Comparison of ENCODE assay signal across 9 cellular contexts in genomic region chr16:11099672-11100195, GRCh38.
A peak's percentile ranks its signal among the peaks of the same experiment; 100 is the strongest.
DNase-seq lines count a peak whose midpoint lies in the region; ATAC-seq and TF ChIP-seq lines count a peak whose summit lies in the region.
"Had no signal": no experiment of that assay in that cellular context is flagged by ENCODE, and none has a peak within 500 bp of the region (broad histone marks: within the 10 kb centered on the region; RNA-seq: fewer than 3 reads in every experiment).

No MANE protein-coding gene starts in this region.

- peaks cover 21% of the 10 kb centered on the region for H3K36me3 Mint-ChIP-seq in CD4-positive, CD25-positive, alpha-beta regulatory T cell
- H3K36me3 Mint-ChIP-seq in H9 (ENCODE audit: insufficient read depth in 1 of 3, low read depth in 3 of 3), result no peaks in the 10 kb centered on the region
- H3K36me3 Mint-ChIP-seq in activated CD8-positive, alpha-beta T cell treated with anti-CD3 and anti-CD28 coated beads, Interleukin-2, amount 10 ng/mL, durations not matched to agents 7 days and 5 days (ENCODE audit: low read depth), result peaks cover 48% of the 10 kb centered on the region

- H3K79me2 ChIP-seq in H9 (ENCODE audit: insufficient read depth, low read length), result no peaks in the 10 kb centered on the region

- H3K27ac Mint-ChIP-seq in CD4-positive, CD25-positive, alpha-beta regulatory T cell, result peak overlapping the region; percentile 81 to 93 (median 91)
- peak overlapping the region; percentile 37 to 93 (median 78); a peak in 4 of 7 replicates for H3K27ac Mint-ChIP-seq in H9
- peak overlapping the region; percentile 93 for H3K27ac Mint-ChIP-seq in activated CD8-positive, alpha-beta T cell treated with anti-CD3 and anti-CD28 coated beads, Interleukin-2, amount 10 ng/mL, durations not matched to agents 7 days and 5 days

- no peaks in the 10 kb centered on the region for H3K23me2 ChIP-seq in H9 (ENCODE audit: insufficient read length, low read depth, low read length, poor library complexity, severe bottlenecking)

- H3K4me1 ChIP-seq in CD4-positive, CD25-positive, alpha-beta regulatory T cell (ENCODE audit: control insufficient read depth, insufficient read depth, low read length, poor library complexity, severe bottlenecking), result peaks cover 22% of the 10 kb centered on the region
- H3K4me1 ChIP-seq in H9 (ENCODE audit: insufficient read depth, low read length), result no peaks in the 10 kb centered on the region; the same call in 1 of the 2 replicates
- peaks cover 18 to 31% of the 10 kb centered on the region in 2 donors for H3K4me1 ChIP-seq in mucosa of rectum (ENCODE audit: control insufficient read depth in 2 of 2, insufficient read depth in 2 of 2, low read length in 2 of 2)
- peaks cover 26 to 47% of the 10 kb centered on the region in 2 donors for H3K4me1 ChIP-seq in adrenal gland (replicated peaks in 1 of 2)

- H4K20me1 ChIP-seq in H9 (ENCODE audit: control insufficient read depth, insufficient read depth, insufficient read length), result peaks cover 2% of the 10 kb centered on the region

- H4K5ac ChIP-seq in H9 (ENCODE audit: insufficient read length, low read depth, low read length), result no peak overlapping the region

- H3K27me3 Mint-ChIP-seq in CD4-positive, CD25-positive, alpha-beta regulatory T cell, result no peaks in the 10 kb centered on the region
- no peaks in the 10 kb centered on the region for H3K27me3 Mint-ChIP-seq in H9 (ENCODE audit: low read depth)
- H3K27me3 Mint-ChIP-seq in activated CD8-positive, alpha-beta T cell treated with anti-CD3 and anti-CD28 coated beads, Interleukin-2, amount 10 ng/mL, durations not matched to agents 7 days and 5 days (ENCODE audit: low read depth), result no peaks in the 10 kb centered on the region

- no peak overlapping the region for H3T11ph ChIP-seq in H9 (ENCODE audit: low read length)

- no peak overlapping the region for H4K91ac ChIP-seq in H9 (ENCODE audit: insufficient read length, low read depth, low read length)

- H3K27ac ChIP-seq in CD4-positive, CD25-positive, alpha-beta regulatory T cell (ENCODE audit: insufficient read depth, low read length, poor library complexity, severe bottlenecking), result no peak overlapping the region
- H3K27ac ChIP-seq in H9 (ENCODE audit: insufficient read length, low read depth, low read length) (no peak overlapping the region), mucosa of rectum (ENCODE audit: low read depth in 2 of 2, low read length in 2 of 2) (peak overlapping the region; percentile 6 to 49), coronary artery (peak overlapping the region in 1 of 2 donors; percentile 67), adrenal gland (peak overlapping the region in 2 of 5 donors; percentile 38 to 45)

- no peak for TF ChIP-seq CTCF in H9 (conservative IDR thresholded peaks at IDR 0.05)
- no peak for TF ChIP-seq CTCF in coronary artery (IDR thresholded peaks at IDR 0.05)
- no peak for TF ChIP-seq CTCF in adrenal gland (IDR thresholded peaks at IDR 0.05)

- peak overlapping the region in 1 of 4 donors; percentile 32 for H3K4me3 Mint-ChIP-seq in CD4-positive, CD25-positive, alpha-beta regulatory T cell
- H3K4me3 Mint-ChIP-seq in H9, result no peak overlapping the region
- peak overlapping the region; percentile 23 for H3K4me3 Mint-ChIP-seq in activated CD8-positive, alpha-beta T cell treated with anti-CD3 and anti-CD28 coated beads, Interleukin-2, amount 10 ng/mL, durations not matched to agents 7 days and 5 days

- H3K23ac ChIP-seq in H9 (ENCODE audit: insufficient read length, low read depth, low read length), result no peak overlapping the region

- no peaks in the 10 kb centered on the region for H3K27me3 ChIP-seq in CD4-positive, CD25-positive, alpha-beta regulatory T cell (ENCODE audit: control insufficient read depth, insufficient read depth, low read length)
- no peaks in the 10 kb centered on the region for H3K27me3 ChIP-seq in H9 (ENCODE audit: insufficient read depth, low read length)
- no peaks in the 10 kb centered on the region for H3K27me3 ChIP-seq in mucosa of rectum (ENCODE audit: control insufficient read depth in 2 of 2, insufficient read depth in 2 of 2, low read length in 2 of 2)
- H3K27me3 ChIP-seq in adrenal gland, result no peaks in the 10 kb centered on the region

- intact Hi-C loops in adrenal gland (cut with DNase I), result no loop called here

- H2AFZ ChIP-seq in H9 (ENCODE audit: low read length), result no peak overlapping the region

- peaks cover 2% of the 10 kb centered on the region for H3K36me3 ChIP-seq in CD4-positive, CD25-positive, alpha-beta regulatory T cell (ENCODE audit: control insufficient read depth, insufficient read depth, low read length)
- H3K36me3 ChIP-seq in mucosa of rectum (ENCODE audit: control insufficient read depth in 2 of 2, insufficient read depth in 2 of 2, low read length in 2 of 2) (no peaks in the 10 kb centered on the region), adrenal gland (replicated peaks in 1 of 2) (no peaks in the 10 kb centered on the region)

- H2BK20ac ChIP-seq in H9 (ENCODE audit: low read depth, low read length, poor library complexity, severe bottlenecking), result no peak overlapping the region

- no peaks in the 10 kb centered on the region for H3K9me3 ChIP-seq in CD4-positive, CD25-positive, alpha-beta regulatory T cell (ENCODE audit: control insufficient read depth in 2 of 2, low read length in 2 of 2)
- H3K9me3 ChIP-seq in H9 (ENCODE audit: control insufficient read depth, low read depth, low read length), result no peaks in the 10 kb centered on the region
- H3K9me3 ChIP-seq in mucosa of rectum (ENCODE audit: control insufficient read depth in 2 of 2, low read length in 2 of 2), result no peaks in the 10 kb centered on the region
- H3K9me3 ChIP-seq in adrenal gland (replicated peaks in 1 of 3), result no peaks in the 10 kb centered on the region

- DNase-seq in CD4-positive, CD25-positive, alpha-beta regulatory T cell, result peak in 1 of 3 donors; percentile 45
- DNase-seq in H9, result no peak
- no peak for DNase-seq in activated CD8-positive, alpha-beta T cell treated with anti-CD3 and anti-CD28 coated beads, Interleukin-2, amount 10 ng/mL, durations not matched to agents 7 days and 5 days
- no peak for DNase-seq in NOMO-1 treated with dmso at 0.1 percent for 144 hours (lab: John Stamatoyannopoulos, UW; ENCODE audit: unreplicated experiment)
- DNase-seq in coronary artery (ENCODE audit: low spot score), result no peak
- no peak for DNase-seq in adrenal gland
- DNase-seq in NCI-H146 treated with DMSO at 0.1 percent for 48 hours (lab: John Stamatoyannopoulos, UW; ENCODE audit: unreplicated experiment), result no peak

- ATAC-seq in CD4-positive, CD25-positive, alpha-beta regulatory T cell (ENCODE audit: low read depth in 2 of 2), result no peak
- peak; percentile 20 for ATAC-seq in activated CD8-positive, alpha-beta T cell treated with anti-CD3 and anti-CD28 coated beads, Interleukin-2, amount 10 ng/mL, durations not matched to agents 7 days and 5 days

- POLR2A ChIA-PET in activated CD8-positive, alpha-beta T cell treated with anti-CD3 and anti-CD28 coated beads, Interleukin-2, amount 10 ng/mL, durations not matched to agents 7 days and 5 days (lab: Charles Lee), result interaction anchor here (0.6 to 2.1 kb wide), 7 partner anchors 40 to 156 kb away, joined by 3 to 9 read pairs (median 5); partner anchors contain the start of gene SOCS1

- H3K9me3 Mint-ChIP-seq in CD4-positive, CD25-positive, alpha-beta regulatory T cell, result no peaks in the 10 kb centered on the region
- H3K9me3 Mint-ChIP-seq in H9, result no peaks in the 10 kb centered on the region
- no peaks in the 10 kb centered on the region for H3K9me3 Mint-ChIP-seq in activated CD8-positive, alpha-beta T cell treated with anti-CD3 and anti-CD28 coated beads, Interleukin-2, amount 10 ng/mL, durations not matched to agents 7 days and 5 days (ENCODE audit: insufficient read depth)

- no peak overlapping the region for H3K18ac ChIP-seq in H9 (ENCODE audit: insufficient read length, low read depth, low read length)

- H3K56ac ChIP-seq in H9 (ENCODE audit: insufficient read length, low read depth, low read length), result no peak overlapping the region

- no peak overlapping the region for H2AK5ac ChIP-seq in H9 (ENCODE audit: insufficient read length, low read length)

- H3K4ac ChIP-seq in H9 (ENCODE audit: low read depth, low read length), result no peak overlapping the region

- no peak for TF ChIP-seq POLR2A in adrenal gland (IDR thresholded peaks at IDR 0.05)

- H4K8ac ChIP-seq in H9 (replicated peaks; ENCODE audit: insufficient read length, low read depth, low read length), result no peak overlapping the region

- no peak overlapping the region for H3K9ac ChIP-seq in H9 (ENCODE audit: extremely low read depth, insufficient read length, low read length)
- H3K9ac ChIP-seq in mucosa of rectum (ENCODE audit: low read depth in 1 of 2, low read length in 2 of 2), result no peak overlapping the region

- no peaks in the 10 kb centered on the region for H3K79me1 ChIP-seq in H9 (ENCODE audit: insufficient read depth, low read depth, low read length, poor library complexity, severe bottlenecking)

- WGBS in H9 (ENCODE audit: extremely low coverage, insufficient read length, low lambda C conversion rate), result no CpG with 5 or more reads among the region's 7 CpGs
- 81 to 90% (median 82%) methylated on average over 7 of the region's 7 CpGs for WGBS in adrenal gland, 4 donors

- peaks cover 22 to 44% (median 35%) of the 10 kb centered on the region in 4 donors for H3K4me1 Mint-ChIP-seq in CD4-positive, CD25-positive, alpha-beta regulatory T cell
- peaks cover 9 to 19% of the 10 kb centered on the region in 2 experiments for H3K4me1 Mint-ChIP-seq in H9
- H3K4me1 Mint-ChIP-seq in activated CD8-positive, alpha-beta T cell treated with anti-CD3 and anti-CD28 coated beads, Interleukin-2, amount 10 ng/mL, durations not matched to agents 7 days and 5 days (ENCODE audit: low read depth), result peaks cover 95% of the 10 kb centered on the region

- no peak overlapping the region for H3K14ac ChIP-seq in H9 (ENCODE audit: insufficient read depth, low read length)

- no peak overlapping the region for H2BK120ac ChIP-seq in H9 (ENCODE audit: low read depth, low read length, poor library complexity, severe bottlenecking)

- no peak overlapping the region for H2BK5ac ChIP-seq in H9 (ENCODE audit: insufficient read length, low read length)

- peak overlapping the region; percentile 7 for H3K4me3 ChIP-seq in CD4-positive, CD25-positive, alpha-beta regulatory T cell (ENCODE audit: low read depth, low read length)
- no peak overlapping the region for H3K4me3 ChIP-seq in mucosa of rectum (ENCODE audit: low read length in 2 of 2)
- no peak overlapping the region for H3K4me3 ChIP-seq in coronary artery
- no peak overlapping the region for H3K4me3 ChIP-seq in adrenal gland
- H3K4me3 ChIP-seq: lung had no signal

- H2BK15ac ChIP-seq in H9 (ENCODE audit: low read depth, low read length), result no peak overlapping the region

- H2BK12ac ChIP-seq in H9 (ENCODE audit: insufficient read length, low read depth, low read length), result no peak overlapping the region

- CTCF ChIA-PET in activated CD8-positive, alpha-beta T cell treated with anti-CD3 and anti-CD28 coated beads, Interleukin-2, amount 10 ng/mL, durations not matched to agents 7 days and 5 days (lab: Charles Lee), result interaction anchor here (0.7 to 2.6 kb wide), 19 partner anchors 9 to 255 kb away, joined by 3 to 15 read pairs (median 4); partner anchors contain the start of gene SOCS1

- no peak overlapping the region for H3K4me2 ChIP-seq in H9 (ENCODE audit: insufficient read depth, insufficient read length, low read length)

Comparison
In these comparisons a context has a peak if more than half of its experiments do, and no peak if none do; other contexts are left out.
1. H3K27ac ChIP-seq: peak in mucosa of rectum (2 of 2); none in CD4-positive, CD25-positive, alpha-beta regulatory T cell (single experiment) and H9 (single experiment).
2. Peak in every context shown above with its lines, with median percentiles within 50 percentile points of each other: H3K27ac Mint-ChIP-seq.